Comparison of ENCODE assay signal across 3 cellular contexts in the genomic region with DNA sequence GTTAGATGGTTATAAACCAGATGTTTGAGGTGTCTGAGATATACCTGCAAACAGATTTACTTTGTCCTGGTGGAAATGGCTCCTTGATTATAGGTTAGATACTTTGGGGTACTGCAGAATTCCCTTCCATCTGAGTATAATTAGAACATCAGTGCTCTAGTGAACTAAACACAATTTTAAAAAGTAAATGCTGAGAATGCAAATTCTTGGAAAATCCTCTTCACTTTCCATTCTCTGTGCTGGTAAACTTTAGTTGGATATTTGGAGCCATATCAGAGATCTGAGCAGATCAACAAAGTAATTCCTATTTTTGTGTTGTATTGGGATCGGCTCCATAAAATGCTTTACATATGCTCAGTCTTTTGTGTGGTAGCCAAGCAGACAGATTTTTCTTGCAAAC.
TF ChIP-seq lines count a peak whose summit lies in the region.

No MANE protein-coding gene starts in this region.

TF ChIP-seq in HepG2, 621 proteins besides CTCF, POLR2A, EP300 and RAD21:
- TF ChIP-seq MXI1 (IDR thresholded peaks at IDR 0.05; ENCODE audit: borderline replicate concordance, low read depth, low read length) (no peak), MAFF (IDR thresholded peaks at IDR 0.05; ENCODE audit: low read depth, low read length) (peak; percentile 50; the same call in 1 of the 2 replicates), ZNF570 (CRISPR knock-in tag; IDR thresholded peaks at IDR 0.05; ENCODE audit: borderline replicate concordance) (no peak), SCMH1 (CRISPR knock-in tag; IDR thresholded peaks at IDR 0.05; ENCODE audit: borderline replicate concordance) (no peak), CHCHD3 (CRISPR knock-in tag; IDR thresholded peaks at IDR 0.05) (no peak), MAFK (conservative IDR thresholded peaks at IDR 0.05 in 1 of 2, IDR thresholded peaks at IDR 0.05 in 1 of 2; ENCODE audit: low read length in 2 of 2) (peak; percentile 42 to 70; a peak in 2 of 4 replicates)
- TF ChIP-seq, protein P1, sequence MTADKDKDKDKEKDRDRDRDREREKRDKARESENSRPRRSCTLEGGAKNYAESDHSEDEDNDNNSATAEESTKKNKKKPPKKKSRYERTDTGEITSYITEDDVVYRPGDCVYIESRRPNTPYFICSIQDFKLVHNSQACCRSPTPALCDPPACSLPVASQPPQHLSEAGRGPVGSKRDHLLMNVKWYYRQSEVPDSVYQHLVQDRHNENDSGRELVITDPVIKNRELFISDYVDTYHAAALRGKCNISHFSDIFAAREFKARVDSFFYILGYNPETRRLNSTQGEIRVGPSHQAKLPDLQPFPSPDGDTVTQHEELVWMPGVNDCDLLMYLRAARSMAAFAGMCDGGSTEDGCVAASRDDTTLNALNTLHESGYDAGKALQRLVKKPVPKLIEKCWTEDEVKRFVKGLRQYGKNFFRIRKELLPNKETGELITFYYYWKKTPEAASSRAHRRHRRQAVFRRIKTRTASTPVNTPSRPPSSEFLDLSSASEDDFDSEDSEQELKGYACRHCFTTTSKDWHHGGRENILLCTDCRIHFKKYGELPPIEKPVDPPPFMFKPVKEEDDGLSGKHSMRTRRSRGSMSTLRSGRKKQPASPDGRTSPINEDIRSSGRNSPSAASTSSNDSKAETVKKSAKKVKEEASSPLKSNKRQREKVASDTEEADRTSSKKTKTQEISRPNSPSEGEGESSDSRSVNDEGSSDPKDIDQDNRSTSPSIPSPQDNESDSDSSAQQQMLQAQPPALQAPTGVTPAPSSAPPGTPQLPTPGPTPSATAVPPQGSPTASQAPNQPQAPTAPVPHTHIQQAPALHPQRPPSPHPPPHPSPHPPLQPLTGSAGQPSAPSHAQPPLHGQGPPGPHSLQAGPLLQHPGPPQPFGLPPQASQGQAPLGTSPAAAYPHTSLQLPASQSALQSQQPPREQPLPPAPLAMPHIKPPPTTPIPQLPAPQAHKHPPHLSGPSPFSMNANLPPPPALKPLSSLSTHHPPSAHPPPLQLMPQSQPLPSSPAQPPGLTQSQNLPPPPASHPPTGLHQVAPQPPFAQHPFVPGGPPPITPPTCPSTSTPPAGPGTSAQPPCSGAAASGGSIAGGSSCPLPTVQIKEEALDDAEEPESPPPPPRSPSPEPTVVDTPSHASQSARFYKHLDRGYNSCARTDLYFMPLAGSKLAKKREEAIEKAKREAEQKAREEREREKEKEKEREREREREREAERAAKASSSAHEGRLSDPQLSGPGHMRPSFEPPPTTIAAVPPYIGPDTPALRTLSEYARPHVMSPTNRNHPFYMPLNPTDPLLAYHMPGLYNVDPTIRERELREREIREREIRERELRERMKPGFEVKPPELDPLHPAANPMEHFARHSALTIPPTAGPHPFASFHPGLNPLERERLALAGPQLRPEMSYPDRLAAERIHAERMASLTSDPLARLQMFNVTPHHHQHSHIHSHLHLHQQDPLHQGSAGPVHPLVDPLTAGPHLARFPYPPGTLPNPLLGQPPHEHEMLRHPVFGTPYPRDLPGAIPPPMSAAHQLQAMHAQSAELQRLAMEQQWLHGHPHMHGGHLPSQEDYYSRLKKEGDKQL (CRISPR knock-in tag; IDR thresholded peaks at IDR 0.05; ENCODE audit: low read depth): no peak
- TF ChIP-seq, protein P2, sequence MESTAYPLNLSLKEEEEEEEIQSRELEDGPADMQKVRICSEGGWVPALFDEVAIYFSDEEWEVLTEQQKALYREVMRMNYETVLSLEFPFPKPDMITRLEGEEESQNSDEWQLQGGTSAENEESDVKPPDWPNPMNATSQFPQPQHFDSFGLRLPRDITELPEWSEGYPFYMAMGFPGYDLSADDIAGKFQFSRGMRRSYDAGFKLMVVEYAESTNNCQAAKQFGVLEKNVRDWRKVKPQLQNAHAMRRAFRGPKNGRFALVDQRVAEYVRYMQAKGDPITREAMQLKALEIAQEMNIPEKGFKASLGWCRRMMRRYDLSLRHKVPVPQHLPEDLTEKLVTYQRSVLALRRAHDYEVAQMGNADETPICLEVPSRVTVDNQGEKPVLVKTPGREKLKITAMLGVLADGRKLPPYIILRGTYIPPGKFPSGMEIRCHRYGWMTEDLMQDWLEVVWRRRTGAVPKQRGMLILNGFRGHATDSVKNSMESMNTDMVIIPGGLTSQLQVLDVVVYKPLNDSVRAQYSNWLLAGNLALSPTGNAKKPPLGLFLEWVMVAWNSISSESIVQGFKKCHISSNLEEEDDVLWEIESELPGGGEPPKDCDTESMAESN (CRISPR knock-in tag; conservative IDR thresholded peaks at IDR 0.05): no peak

TF ChIP-seq in IMR-90, 13 proteins besides CTCF, POLR2A, EP300 and RAD21:
- TF ChIP-seq, protein P3, sequence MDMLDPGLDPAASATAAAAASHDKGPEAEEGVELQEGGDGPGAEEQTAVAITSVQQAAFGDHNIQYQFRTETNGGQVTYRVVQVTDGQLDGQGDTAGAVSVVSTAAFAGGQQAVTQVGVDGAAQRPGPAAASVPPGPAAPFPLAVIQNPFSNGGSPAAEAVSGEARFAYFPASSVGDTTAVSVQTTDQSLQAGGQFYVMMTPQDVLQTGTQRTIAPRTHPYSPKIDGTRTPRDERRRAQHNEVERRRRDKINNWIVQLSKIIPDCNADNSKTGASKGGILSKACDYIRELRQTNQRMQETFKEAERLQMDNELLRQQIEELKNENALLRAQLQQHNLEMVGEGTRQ (IDR thresholded peaks at IDR 0.05; ENCODE audit: low read depth, low read length): no peak
- peak; percentile 36; the same call in 1 of the 2 replicates for TF ChIP-seq MAFK (IDR thresholded peaks at IDR 0.05; ENCODE audit: low read depth, low read length)
- TF ChIP-seq, protein P4, sequence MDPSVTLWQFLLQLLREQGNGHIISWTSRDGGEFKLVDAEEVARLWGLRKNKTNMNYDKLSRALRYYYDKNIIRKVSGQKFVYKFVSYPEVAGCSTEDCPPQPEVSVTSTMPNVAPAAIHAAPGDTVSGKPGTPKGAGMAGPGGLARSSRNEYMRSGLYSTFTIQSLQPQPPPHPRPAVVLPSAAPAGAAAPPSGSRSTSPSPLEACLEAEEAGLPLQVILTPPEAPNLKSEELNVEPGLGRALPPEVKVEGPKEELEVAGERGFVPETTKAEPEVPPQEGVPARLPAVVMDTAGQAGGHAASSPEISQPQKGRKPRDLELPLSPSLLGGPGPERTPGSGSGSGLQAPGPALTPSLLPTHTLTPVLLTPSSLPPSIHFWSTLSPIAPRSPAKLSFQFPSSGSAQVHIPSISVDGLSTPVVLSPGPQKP (IDR thresholded peaks at IDR 0.05; ENCODE audit: borderline replicate concordance, low read depth, low read length): no peak

TF ChIP-seq in K562, 482 proteins besides CTCF, POLR2A, EP300 and RAD21:
- TF ChIP-seq GTF2E2 (tag; IDR thresholded peaks at IDR 0.05): no peak
- TF ChIP-seq RBM25 (IDR thresholded peaks at IDR 0.05; ENCODE audit: low read depth, low read length, severe bottlenecking): no peak
- peak; percentile 38; the same call in 1 of the 2 replicates for TF ChIP-seq ZNF316 (IDR thresholded peaks at IDR 0.05)
- no peak for TF ChIP-seq RBM14 (IDR thresholded peaks at IDR 0.05; ENCODE audit: borderline replicate concordance, insufficient read depth, low read depth, low read length)
- TF ChIP-seq DPF2 (IDR thresholded peaks at IDR 0.05): no peak
- TF ChIP-seq NONO (IDR thresholded peaks at IDR 0.05; ENCODE audit: low read depth in 2 of 2, low read length in 1 of 2): no peak
- TF ChIP-seq MAFF (IDR thresholded peaks at IDR 0.05; ENCODE audit: low read length): peak; percentile 29; the same call in 1 of the 2 replicates
